ENCODE assay signal across 4 cellular contexts in genomic region chr15:83114856-83115255, GRCh38. TPM values are rescaled to one million over a fixed set of nuclear protein-coding genes. Genes with fewer than 3 reads are reported as not detected.
"Had no signal": no experiment of that assay in that cellular context is flagged by ENCODE, and none has a peak within 500 bp of the region (broad histone marks: within the 10 kb centered on the region; RNA-seq: fewer than 3 reads in every experiment).

No MANE protein-coding gene starts in this region.

- DNase-seq: GDM1, GF-D8 had no signal

- ATAC-seq: GM12878 had no signal

- H3K4me3 ChIP-seq: GM12878 had no signal

RNA-seq across cellular contexts. Expression of gene TM6SF1, which starts 7.4 kb away (rescaled TPM):
- total RNA-seq: G401 had no signal
